In genomic region chr1:209780276-209780675, GRCh38 we compare ENCODE assay signal across 20 cellular contexts. TPM values are rescaled to one million over a fixed set of nuclear protein-coding genes. Genes with fewer than 3 reads are reported as not detected.
DNase-seq lines count a peak whose midpoint lies in the region; ATAC-seq and TF ChIP-seq lines count a peak whose summit lies in the region.
"Had no signal": no experiment of that assay in that cellular context is flagged by ENCODE, and none has a peak within 500 bp of the region (broad histone marks: within the 10 kb centered on the region; RNA-seq: fewer than 3 reads in every experiment).

No MANE protein-coding gene starts in this region.

- ATAC-seq in activated CD4-positive, alpha-beta T cell treated with anti-CD3 and anti-CD28 coated beads for 36 hours, result no peak
- ATAC-seq in T-cell (replicated peaks in 1 of 4), result no peak
- peak; percentile 1 for ATAC-seq in foreskin keratinocyte
- ATAC-seq in GM19395 (IDR thresholded peaks at IDR 0.05; ENCODE audit: unreplicated experiment), result no peak
- no peak for ATAC-seq in HG02642 (IDR thresholded peaks at IDR 0.05; ENCODE audit: poor library complexity, unreplicated experiment)
- ATAC-seq: pancreas; stimulated activated naive B cell treated with anti-CD40 and anti-IgM and Interleukin-4, amounts not matched to agents 10 μg/mL and 1 μg/mL and 100 μg/mL, for 72 hours; upper lobe of right lung had no signal

- H3K27ac Mint-ChIP-seq in activated CD4-positive, alpha-beta T cell treated with anti-CD3 and anti-CD28 coated beads for 36 hours, result peak overlapping the region; percentile 37
- H3K27ac Mint-ChIP-seq in T-cell (peak overlapping the region; percentile 35 to 76), nephron progenitor cell (peak overlapping the region; percentile 25)

- H3K27ac ChIP-seq in foreskin keratinocyte, result no peak overlapping the region
- no peak overlapping the region for H3K27ac ChIP-seq in dorsolateral prefrontal cortex
- H3K27ac ChIP-seq: BLaER1 treated with 17β-estradiol and CSF1 and Interleukin-3, amounts not matched to agents 10 nM and 100 nM; esophagus muscularis mucosa; pancreas; skin epidermis; upper lobe of right lung had no signal

- H3K27me3 ChIP-seq in foreskin keratinocyte (no peaks in the 10 kb centered on the region), dorsolateral prefrontal cortex (no peaks in the 10 kb centered on the region)
- H3K27me3 ChIP-seq: BLaER1 treated with 17β-estradiol and CSF1 and Interleukin-3, amounts not matched to agents 10 nM and 100 nM; esophagus muscularis mucosa; pancreas; upper lobe of right lung had no signal

- CTCF ChIA-PET in activated CD4-positive, alpha-beta T cell treated with anti-CD3 and anti-CD28 coated beads for 36 hours (lab: Charles Lee), result interaction anchor here (0.9 kb wide), 1 partner anchor 43 kb away, joined by 3 read pairs; no protein-coding TSS in a partner anchor
- CTCF ChIA-PET in T-cell (lab: Charles Lee), result no interaction called here

- no peak for DNase-seq in activated CD4-positive, alpha-beta T cell treated with anti-CD3 and anti-CD28 coated beads for 36 hours
- DNase-seq in activated CD4-positive, alpha-beta T cell treated with anti-CD3 and anti-CD28 coated beads, Interleukin-2, amount 50 U/mL, for 4 hours, result no peak
- no peak for DNase-seq in T-cell
- no peak for DNase-seq in foreskin keratinocyte
- no peak for DNase-seq in nephron progenitor cell
- no peak for DNase-seq in dorsolateral prefrontal cortex
- DNase-seq: kidney glomerular epithelial cell; NCI-H1048; NCI-H524; pancreas; SIG-M5; stimulated activated naive B cell treated with anti-CD40 and anti-IgM and Interleukin-4, amounts not matched to agents 10 μg/mL and 1 μg/mL and 100 μg/mL, for 72 hours; upper lobe of right lung had no signal

- no peaks in the 10 kb centered on the region for H3K4me1 ChIP-seq in foreskin keratinocyte

- H3K27me3 Mint-ChIP-seq in activated CD4-positive, alpha-beta T cell treated with anti-CD3 and anti-CD28 coated beads for 36 hours, result no peaks in the 10 kb centered on the region
- no peaks in the 10 kb centered on the region for H3K27me3 Mint-ChIP-seq in T-cell
- peaks cover 22% of the 10 kb centered on the region for H3K27me3 Mint-ChIP-seq in nephron progenitor cell (ENCODE audit: low read depth, poor library complexity)

- TF ChIP-seq CTCF in foreskin keratinocyte (conservative IDR thresholded peaks at IDR 0.05), result no peak
- no peak for TF ChIP-seq CTCF in nephron progenitor cell (IDR thresholded peaks at IDR 0.05)
- no peak for TF ChIP-seq CTCF in dorsolateral prefrontal cortex (IDR thresholded peaks at IDR 0.05 in 54 of 56, conservative IDR thresholded peaks at IDR 0.05 in 2 of 56; ENCODE audit: low read depth in 1 of 56, partially characterized antibody in 56 of 56)

- intact Hi-C loops in activated CD4-positive, alpha-beta T cell treated with anti-CD3 and anti-CD28 coated beads for 36 hours (cut with DNase I, micrococcal nuclease), result loop anchor here in 1 of 2 experiments (10.0 kb wide), 1 partner anchor 1475 kb away; the partner anchor contains the start of gene RCOR3
- intact Hi-C loops in dorsolateral prefrontal cortex (cut with DNase I), result loop anchor here in 1 of 2 donors (5.0 kb wide), 1 partner anchor 47 kb away; the partner anchor contains the start of gene UTP25

- no peak overlapping the region for H3K4me3 Mint-ChIP-seq in activated CD4-positive, alpha-beta T cell treated with anti-CD3 and anti-CD28 coated beads for 36 hours
- H3K4me3 Mint-ChIP-seq in T-cell (no peak overlapping the region), nephron progenitor cell (no peak overlapping the region)
- H3K4me3 Mint-ChIP-seq: stimulated activated naive B cell treated with anti-CD40 and anti-IgM and Interleukin-4, amounts not matched to agents 10 μg/mL and 1 μg/mL and 100 μg/mL, for 72 hours had no signal

- peaks cover 68% of the 10 kb centered on the region for H3K36me3 Mint-ChIP-seq in activated CD4-positive, alpha-beta T cell treated with anti-CD3 and anti-CD28 coated beads for 36 hours (ENCODE audit: low read depth)
- H3K36me3 Mint-ChIP-seq in T-cell (peaks cover 53% of the 10 kb centered on the region), nephron progenitor cell (ENCODE audit: low read depth) (peaks cover 19% of the 10 kb centered on the region)

- no peak overlapping the region for H3K4me3 ChIP-seq in dorsolateral prefrontal cortex
- H3K4me3 ChIP-seq: BLaER1 treated with 17β-estradiol and CSF1 and Interleukin-3, amounts not matched to agents 10 nM and 100 nM; esophagus muscularis mucosa; pancreas; skin epidermis; upper lobe of right lung had no signal

- no peaks in the 10 kb centered on the region for H3K9me3 Mint-ChIP-seq in activated CD4-positive, alpha-beta T cell treated with anti-CD3 and anti-CD28 coated beads for 36 hours (ENCODE audit: low read depth)
- H3K9me3 Mint-ChIP-seq in T-cell, result no peaks in the 10 kb centered on the region
- H3K9me3 Mint-ChIP-seq in nephron progenitor cell, result peaks cover 7% of the 10 kb centered on the region
- H3K9me3 Mint-ChIP-seq: stimulated activated naive B cell treated with anti-CD40 and anti-IgM and Interleukin-4, amounts not matched to agents 10 μg/mL and 1 μg/mL and 100 μg/mL, for 72 hours had no signal

- peaks cover 36% of the 10 kb centered on the region for H3K4me1 Mint-ChIP-seq in activated CD4-positive, alpha-beta T cell treated with anti-CD3 and anti-CD28 coated beads for 36 hours
- H3K4me1 Mint-ChIP-seq in T-cell (peaks cover 39 to 60% (median 58%) of the 10 kb centered on the region in 3 donors), nephron progenitor cell (peaks cover 21% of the 10 kb centered on the region)

- POLR2A ChIA-PET in activated CD4-positive, alpha-beta T cell treated with anti-CD3 and anti-CD28 coated beads for 36 hours (lab: Charles Lee), result no interaction called here
- POLR2A ChIA-PET in T-cell (lab: Charles Lee), result interaction anchor here in 1 of 2 donors (0.6 kb wide), 1 partner anchor 27 kb away, joined by 4 read pairs; no protein-coding TSS in a partner anchor

RNA-seq across cellular contexts. Expression of gene C1orf74, which starts 4.1 kb away (rescaled TPM):
- total RNA-seq in activated CD4-positive, alpha-beta T cell treated with anti-CD3 and anti-CD28 coated beads for 36 hours, result 1 to 10 TPM; 3.7 to 4.3 TPM
- total RNA-seq in T-cell (1 to 10 TPM in 3 of 5 donors, under 1 TPM in 2; 0.58 to 1.3 (median 1.2) TPM), foreskin keratinocyte (11.0 and 12.3 TPM in 2 replicates), dorsolateral prefrontal cortex (1 to 10 TPM; 1.4 to 4.1 (median 2.8) TPM)
- 5.7 and 6.1 TPM in 2 replicates for polyA plus RNA-seq in foreskin keratinocyte

RNA-seq across cellular contexts. Expression of gene TRAF3IP3, which starts 24.4 kb away (rescaled TPM):
- total RNA-seq in activated CD4-positive, alpha-beta T cell treated with anti-CD3 and anti-CD28 coated beads for 36 hours, result 100 to 1,000 TPM; 136 to 138 TPM
- 100 to 1,000 TPM; 332 to 502 (median 465) TPM for total RNA-seq in T-cell
- not detected in 2 replicates for total RNA-seq in foreskin keratinocyte
- 0.01 TPM in 1 of 2 replicates, not detected in the other for polyA plus RNA-seq in foreskin keratinocyte
- 1 to 10 TPM in 114 of 120 experiments, under 1 TPM in 6; 0.23 to 8.8 (median 2.7) TPM for total RNA-seq in dorsolateral prefrontal cortex
- total RNA-seq: A172, dermis microvascular lymphatic vessel endothelial cell had no signal

RNA-seq across cellular contexts. Expression of gene IRF6, which starts 25.7 kb away (rescaled TPM):
- under 1 TPM; 0.11 to 0.14 TPM for total RNA-seq in activated CD4-positive, alpha-beta T cell treated with anti-CD3 and anti-CD28 coated beads for 36 hours
- total RNA-seq in T-cell (1 to 10 TPM in 3 of 5 donors, under 1 TPM in 2; 0.16 to 2.6 (median 1.0) TPM), foreskin keratinocyte (160 and 194 TPM in 2 replicates), dorsolateral prefrontal cortex (1 to 10 TPM in 76 of 120 experiments, under 1 TPM in 44; 0.16 to 5.4 (median 1.3) TPM)
- 70.3 and 93.1 TPM in 2 replicates for polyA plus RNA-seq in foreskin keratinocyte
- total RNA-seq: A172 had no signal

RNA-seq across cellular contexts. Expression of gene UTP25, which starts 47.5 kb away (rescaled TPM):
- 10 to 100 TPM in 1 of 2 experiments, 1 to 10 TPM in 1; 9.4 to 10.4 TPM for total RNA-seq in activated CD4-positive, alpha-beta T cell treated with anti-CD3 and anti-CD28 coated beads for 36 hours
- total RNA-seq in T-cell, result 10 to 100 TPM in 3 of 5 donors, 1 to 10 TPM in 2; 9.1 to 19.9 (median 14.5) TPM
- 9.0 and 9.2 TPM in 2 replicates for total RNA-seq in foreskin keratinocyte
- 3.2 and 3.7 TPM in 2 replicates for polyA plus RNA-seq in foreskin keratinocyte
- 10 to 100 TPM in 71 of 120 experiments, 1 to 10 TPM in 49; 6.2 to 14.2 (median 10.6) TPM for total RNA-seq in dorsolateral prefrontal cortex

Comparison
In these comparisons a context has a peak if more than half of its experiments do, and no peak if none do; other contexts are left out.
1. RNA of gene TRAF3IP3, which starts 24.4 kb away (total RNA-seq): 332 to 502 TPM in T-cell and 136 to 138 TPM in activated CD4-positive, alpha-beta T cell treated with anti-CD3 and anti-CD28 coated beads for 36 hours; 0.23 to 8.8 TPM in dorsolateral prefrontal cortex and not detected in foreskin keratinocyte; every median in the first group is over 10 times any median in the second.
2. RNA of gene IRF6, which starts 25.7 kb away (total RNA-seq): 160 to 194 TPM in foreskin keratinocyte; 0.16 to 5.4 TPM in dorsolateral prefrontal cortex, 0.16 to 2.6 TPM in T-cell and 0.11 to 0.14 TPM in activated CD4-positive, alpha-beta T cell treated with anti-CD3 and anti-CD28 coated beads for 36 hours; every median in the first group is over 10 times any median in the second.
3. Peak in every context shown above with its lines, with median percentiles within 50 percentile points of each other: H3K27ac Mint-ChIP-seq.